ENCODE assay signal across 8 cellular contexts in the genomic region with DNA sequence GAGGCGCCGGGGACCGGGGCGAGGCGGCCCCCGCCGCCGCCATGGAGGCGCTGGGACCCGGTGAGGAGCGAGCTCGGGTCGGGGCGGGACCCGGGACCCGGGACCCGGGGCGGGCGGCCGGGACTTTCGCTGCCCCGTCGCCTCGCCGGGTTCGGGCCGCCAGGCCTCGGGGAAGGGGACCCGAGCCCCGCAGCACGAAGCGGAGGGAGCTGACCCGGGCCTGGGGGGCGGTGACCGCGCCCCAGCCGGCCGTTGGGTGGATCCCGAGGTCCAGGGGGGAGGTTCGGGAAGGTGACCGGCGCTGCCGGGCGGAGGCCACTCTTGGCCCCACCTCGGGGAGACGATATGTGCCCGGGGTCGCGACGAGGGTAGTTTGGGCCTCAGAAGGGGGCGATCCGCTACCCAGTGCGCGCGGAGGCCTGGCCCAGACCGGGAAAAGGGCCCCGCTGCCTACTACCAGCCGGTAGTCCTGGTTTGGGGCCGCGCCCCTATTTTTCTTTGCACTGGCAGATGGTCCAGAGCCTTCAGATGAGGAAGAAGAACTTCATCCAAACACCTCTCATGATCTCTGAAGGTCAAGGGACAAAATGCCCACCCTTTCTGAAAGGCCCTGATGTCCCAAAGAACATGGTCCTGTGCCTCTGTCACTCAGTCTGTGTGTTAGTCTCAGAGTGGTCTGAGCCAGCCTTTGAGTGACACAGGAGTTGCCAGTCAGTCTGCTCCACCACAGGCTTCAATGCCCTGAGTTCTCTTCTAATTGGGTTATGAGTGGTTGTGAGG. TPM values are rescaled to one million over a fixed set of nuclear protein-coding genes. Genes with fewer than 3 reads are reported as not detected.
DNase-seq lines count a peak whose midpoint lies in the region; ATAC-seq, FAIRE-seq and TF ChIP-seq lines count a peak whose summit lies in the region.

No MANE protein-coding gene starts in this region.

- H3K27me3 ChIP-seq in neuronal stem cell (ENCODE audit: control insufficient read depth in 3 of 3, insufficient read depth in 3 of 3, low read depth in 1 of 3, low read length in 3 of 3), result no peaks in the 10 kb centered on the region

- H3K27ac ChIP-seq in A549 (peak overlapping the region; percentile 96 to 99), neuronal stem cell (replicated peaks; ENCODE audit: low read length) (no peak overlapping the region)

- peak overlapping the region; percentile 94 for H3K4me2 ChIP-seq in A549
- H3K4me2 ChIP-seq in neuronal stem cell (ENCODE audit: insufficient read depth, low read length, poor library complexity, severe bottlenecking), result peak overlapping the region; percentile 66

- no peak overlapping the region for H4K91ac ChIP-seq in neuronal stem cell (ENCODE audit: low read depth, low read length, poor library complexity)

- no peak for TF ChIP-seq CTCF in A549 (IDR thresholded peaks at IDR 0.05)
- TF ChIP-seq CTCF in GM13976 (IDR thresholded peaks at IDR 0.05; ENCODE audit: borderline replicate concordance, control extremely low read depth, extremely low read depth, insufficient read depth, missing control alignments), result no peak

- H3K4me1 ChIP-seq in A549 (peaks cover 14% of the 10 kb centered on the region), neuronal stem cell (ENCODE audit: control insufficient read depth in 2 of 2, insufficient read depth in 1 of 2, low read depth in 1 of 2, low read length in 2 of 2) (peaks cover 2 to 10% of the 10 kb centered on the region in 2 donors)

- TF ChIP-seq POLR2A in A549 (IDR thresholded peaks at IDR 0.05; ENCODE audit: low read length), result no peak

- peak overlapping the region; percentile 98 for H3K18ac ChIP-seq in neuronal stem cell (ENCODE audit: low read length)

- no peaks in the 10 kb centered on the region for H3K36me3 ChIP-seq in neuronal stem cell (replicated peaks in 1 of 2; ENCODE audit: control insufficient read depth in 2 of 2, insufficient read depth in 2 of 2, low read length in 2 of 2)

- H3K4me3 ChIP-seq in A549 (peak overlapping the region; percentile 98), neuronal stem cell (ENCODE audit: low read length in 2 of 2) (peak overlapping the region; percentile 94 to 96)

- H3K9ac ChIP-seq in neuronal stem cell (ENCODE audit: low read depth, low read length, poor library complexity), result peak overlapping the region; percentile 92

- no peak overlapping the region for H3K4ac ChIP-seq in neuronal stem cell (ENCODE audit: low read length)

- intact Hi-C loops in head of caudate nucleus (cut with DNase I), result no loop called here

- TF ChIP-seq RAD21 in A549 (conservative IDR thresholded peaks at IDR 0.05 in 1 of 2, IDR thresholded peaks at IDR 0.05 in 1 of 2), result no peak

- H2BK120ac ChIP-seq in neuronal stem cell (ENCODE audit: low read depth, low read length), result no peak overlapping the region

- in situ Hi-C loops in GM13976 (cut with MboI; ENCODE audit: low sequenced_read_pairs, unreplicated experiment), result no loop called here

- ATAC-seq in A549 (peak; percentile 63 to 74), GM18519 (IDR thresholded peaks at IDR 0.05; ENCODE audit: low FRiP score, unreplicated experiment) (no peak)

- H3K9me3 Mint-ChIP-seq in activated naive CD8-positive, alpha-beta T cell treated with anti-CD3 and anti-CD28 coated beads for 36 hours, result no peaks in the 10 kb centered on the region

- no peaks in the 10 kb centered on the region for H3K27me3 Mint-ChIP-seq in activated naive CD8-positive, alpha-beta T cell treated with anti-CD3 and anti-CD28 coated beads for 36 hours

- no peak for TF ChIP-seq EP300 in A549 (IDR thresholded peaks at IDR 0.05)

- H3K9me3 ChIP-seq in A549, result no peaks in the 10 kb centered on the region
- no peaks in the 10 kb centered on the region for H3K9me3 ChIP-seq in neuronal stem cell (replicated peaks in 1 of 2; ENCODE audit: control insufficient read depth in 2 of 2, insufficient read depth in 1 of 2, low read depth in 1 of 2, low read length in 2 of 2)

- peak overlapping the region; percentile 48 for H3K23ac ChIP-seq in neuronal stem cell (ENCODE audit: low read depth, low read length, poor library complexity)

- H2AFZ ChIP-seq in neuronal stem cell (ENCODE audit: low read length), result peak overlapping the region; percentile 100

- POLR2A ChIA-PET in A549 (lab: Yijun Ruan, JAX), result no interaction called here

- peak overlapping the region; percentile 75 for H3K4me3 Mint-ChIP-seq in activated naive CD8-positive, alpha-beta T cell treated with anti-CD3 and anti-CD28 coated beads for 36 hours

- no peaks in the 10 kb centered on the region for H3K79me1 ChIP-seq in neuronal stem cell (ENCODE audit: low read depth, low read length)

- peak overlapping the region; percentile 16 for H2AK5ac ChIP-seq in neuronal stem cell (ENCODE audit: low read depth, low read length)

- peak overlapping the region; percentile 9 for H3K27ac Mint-ChIP-seq in activated naive CD8-positive, alpha-beta T cell treated with anti-CD3 and anti-CD28 coated beads for 36 hours

- H3K14ac ChIP-seq in neuronal stem cell (ENCODE audit: low read length), result no peak overlapping the region

- CTCF ChIA-PET in A549 (lab: Yijun Ruan, JAX), result interaction anchor here (0.6 kb wide), 1 partner anchor 13 kb away, joined by 3 read pairs; no protein-coding TSS in a partner anchor

- no peak overlapping the region for H4K8ac ChIP-seq in neuronal stem cell (ENCODE audit: low read depth, low read length)

- no peak overlapping the region for H2BK12ac ChIP-seq in neuronal stem cell (ENCODE audit: low read length)

- no peak overlapping the region for H2BK5ac ChIP-seq in neuronal stem cell (ENCODE audit: low read length)

- peaks cover 28% of the 10 kb centered on the region for H3K4me1 Mint-ChIP-seq in activated naive CD8-positive, alpha-beta T cell treated with anti-CD3 and anti-CD28 coated beads for 36 hours

- no peak overlapping the region for H2BK15ac ChIP-seq in neuronal stem cell (ENCODE audit: low read length)

- WGBS in A549 (ENCODE audit: missing lambda C conversion rate), result 0% methylated on average over 8 of the region's 60 CpGs
- WGBS in neuronal stem cell (ENCODE audit: extremely low coverage in 2 of 2, insufficient read length in 2 of 2, insufficient replicate concordance in 1 of 2), 2 donors, result no CpG with 5 or more reads among the region's 60 CpGs

- FAIRE-seq in A549 (lab: Jason Lieb, UNC), result no peak

- no peaks in the 10 kb centered on the region for H3K36me3 Mint-ChIP-seq in activated naive CD8-positive, alpha-beta T cell treated with anti-CD3 and anti-CD28 coated beads for 36 hours

- DNase-seq in A549 (ENCODE audit: low read depth in 1 of 2, low spot score in 1 of 2) (peak; percentile 8 to 14), GM13976 (ENCODE audit: low spot score) (peak; percentile 61), NCI-H526 (lab: John Stamatoyannopoulos, UW) (peak; percentile 20 to 55), head of caudate nucleus (peak in 36 of 42 donors; percentile 8 to 61 (median 32)), neuronal stem cell (ENCODE audit: low spot score) (peak; percentile 6), mesenteric fat pad (ENCODE audit: low spot score) (no peak)
- peak; percentile 10 for DNase-seq in activated naive CD8-positive, alpha-beta T cell treated with anti-CD3 and anti-CD28 coated beads for 36 hours

TF ChIP-seq in A549, 52 proteins besides CTCF, POLR2A, EP300 and RAD21:
- TF ChIP-seq ZFP36 (IDR thresholded peaks at IDR 0.05; ENCODE audit: borderline replicate concordance, partially characterized antibody) (no peak), PHF8 (IDR thresholded peaks at IDR 0.05; ENCODE audit: borderline replicate concordance, low read depth) (peak; percentile 50; the same call in 1 of the 2 replicates), FOXS1 (CRISPR knock-in tag; IDR thresholded peaks at IDR 0.05) (no peak), CHD2 (IDR thresholded peaks at IDR 0.05; ENCODE audit: low read length, partially characterized antibody) (no peak), JUN (IDR thresholded peaks at IDR 0.05) (0 out of 5 replicates have a peak, but pooled peaks of 1 of the 2 experiments have one; percentile 20), POLR2AphosphoS2 (conservative IDR thresholded peaks at IDR 0.05; ENCODE audit: low read length) (no peak), NFE2L2 (conservative IDR thresholded peaks at IDR 0.05; ENCODE audit: low read length) (no peak), HDAC2 (IDR thresholded peaks at IDR 0.05) (no peak)

RNA-seq across cellular contexts. Expression of gene AGO4, which starts 0.8 kb away (rescaled TPM):
- 4.7 and 6.9 TPM in 2 replicates for polyA plus RNA-seq in A549 (2011; rRNA removed)
- 2.1 and 3.7 TPM in 2 replicates for polyA plus RNA-seq in A549 (2012; cell fraction: cytosol; rRNA removed)
- 2.1 and 2.3 TPM in 2 replicates for polyA plus RNA-seq in A549 (2012; cell fraction: nucleus; rRNA removed)
- polyA plus RNA-seq in A549 (2017; fragmentation: RNase III; extraction: RNeasy Plus Mini Kit Qiagen cat#74134 plus additional on column Dnase treatment), result 2.2 to 4.1 TPM (median 3.1 TPM) in 3 replicates
- polyA minus RNA-seq in A549 (2011; rRNA and poly(A)+ RNA removed), result 10.8 and 15.5 TPM in 2 replicates
- 1 to 10 TPM; 2.1 to 3.0 TPM for total RNA-seq in activated naive CD8-positive, alpha-beta T cell treated with anti-CD3 and anti-CD28 coated beads for 36 hours
- polyA plus RNA-seq in neuronal stem cell (2013, experiment 1 of 2), result 13.1 TPM
- 13.1 TPM for polyA plus RNA-seq in neuronal stem cell (2013, experiment 2 of 2)
- 18.5 TPM for total RNA-seq in mesenteric fat pad

RNA-seq across cellular contexts. Expression of gene CLSPN, which starts 38.8 kb away (rescaled TPM):
- polyA plus RNA-seq in A549 (2011; rRNA removed) (13.6 and 17.5 TPM in 2 replicates), A549 (2017; fragmentation: RNase III; extraction: RNeasy Plus Mini Kit Qiagen cat#74134 plus additional on column Dnase treatment) (17.5 to 19.0 TPM (median 18.4 TPM) in 3 replicates)
- 7.6 and 9.4 TPM in 2 replicates for polyA plus RNA-seq in A549 (2012; cell fraction: cytosol; rRNA removed)
- 5.8 and 7.0 TPM in 2 replicates for polyA plus RNA-seq in A549 (2012; cell fraction: nucleus; rRNA removed)
- polyA minus RNA-seq in A549 (2011; rRNA and poly(A)+ RNA removed), result 10.2 and 10.9 TPM in 2 replicates
- 10 to 100 TPM; 72.8 to 79.1 TPM for total RNA-seq in activated naive CD8-positive, alpha-beta T cell treated with anti-CD3 and anti-CD28 coated beads for 36 hours
- 24.0 TPM for polyA plus RNA-seq in neuronal stem cell (2013, experiment 1 of 2)
- polyA plus RNA-seq in neuronal stem cell (2013, experiment 2 of 2), result 25.4 TPM
- 0.39 TPM for total RNA-seq in mesenteric fat pad

Comparison
In these comparisons a context has a peak if more than half of its experiments do, and no peak if none do; other contexts are left out.
1. RNA of gene CLSPN, which starts 38.8 kb away (total RNA-seq): 72.8 to 79.1 TPM in activated naive CD8-positive, alpha-beta T cell treated with anti-CD3 and anti-CD28 coated beads for 36 hours; 0.39 TPM in mesenteric fat pad (single experiment); every median in the first group is over 10 times any median in the second.